ENCODE assay signal across 8 cellular contexts in the genomic region with DNA sequence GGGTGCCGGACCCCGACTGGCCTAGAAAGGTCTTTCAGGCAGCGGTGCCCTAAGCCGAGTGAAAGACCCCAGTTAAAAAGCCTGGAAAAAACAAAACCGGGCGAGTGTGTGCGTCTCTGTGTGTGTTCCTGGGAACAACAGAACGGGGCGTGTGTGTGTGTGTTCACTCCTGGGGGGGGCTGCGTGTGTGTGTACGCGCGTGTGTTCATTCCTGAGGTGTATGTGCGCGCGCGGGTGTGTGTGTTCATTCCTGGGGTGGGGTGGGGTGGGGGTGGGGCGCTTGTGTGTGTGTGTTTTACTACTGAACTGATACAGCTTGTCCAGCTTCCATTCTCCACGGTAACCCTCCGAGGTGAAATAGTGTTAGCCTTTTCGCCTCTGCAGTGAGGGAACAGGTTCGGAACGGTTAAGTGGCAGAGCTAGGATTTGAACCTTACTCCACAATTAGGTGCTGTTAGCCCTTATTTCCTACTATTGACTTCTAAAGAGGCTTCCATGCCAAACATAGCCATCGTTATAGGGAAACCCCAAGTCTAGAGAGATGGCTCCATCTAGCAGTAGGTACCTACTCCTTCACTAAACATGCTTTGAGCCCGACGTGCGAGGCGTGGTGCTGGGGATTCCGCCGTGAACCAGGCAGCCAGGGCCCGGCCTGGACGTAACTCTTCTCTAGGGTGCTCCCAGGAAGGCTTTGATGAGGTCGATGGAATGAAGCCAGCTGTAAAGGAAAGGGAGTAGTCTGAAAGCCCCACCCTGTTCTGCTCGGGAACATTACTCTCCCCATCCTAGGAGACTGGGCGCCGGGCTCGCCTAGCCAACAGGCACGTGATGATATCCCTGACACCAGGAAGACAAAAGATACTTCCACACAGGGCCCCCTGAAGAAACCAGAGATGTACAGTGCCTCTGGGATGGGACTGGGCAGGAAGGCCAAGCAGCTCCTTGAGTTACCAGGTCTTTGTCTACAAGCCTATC. TPM values are rescaled to one million over a fixed set of nuclear protein-coding genes. Genes with fewer than 3 reads are reported as not detected.
DNase-seq lines count a peak whose midpoint lies in the region; ATAC-seq and TF ChIP-seq lines count a peak whose summit lies in the region.

No MANE protein-coding gene starts in this region.

- H3K27ac ChIP-seq in RWPE1 = peak overlapping the region; percentile 99
- H3K27ac ChIP-seq in cingulate gyrus (ENCODE audit: low read depth, low read length) = peak overlapping the region; percentile 95
- peak overlapping the region; percentile 99 for H3K27ac ChIP-seq in left lung
- peak overlapping the region; percentile 98 to 100 (median 99) for H3K27ac ChIP-seq in stomach

- peak overlapping the region; percentile 88 for H3K4me3 ChIP-seq in Jurkat, Clone E6-1 (ENCODE audit: low read length)
- H3K4me3 ChIP-seq in left lung (peak overlapping the region; percentile 88 to 93), stomach (peak overlapping the region; percentile 74 to 96 (median 86))

- no peak for TF ChIP-seq EP300 in stomach (IDR thresholded peaks at IDR 0.05)

- intact Hi-C loops in left lung (cut with DNase I) = no loop called here
- intact Hi-C loops in stomach (cut with DNase I; ENCODE audit: low total_unique reads) = no loop called here

- H3K4me1 ChIP-seq in left lung (peaks cover 11 to 35% of the 10 kb centered on the region in 2 donors), stomach (peaks cover 19 to 45% (median 32%) of the 10 kb centered on the region in 4 donors)

- peak; percentile 36 for ATAC-seq in GM18868 (IDR thresholded peaks at IDR 0.05; ENCODE audit: unreplicated experiment)
- peak; percentile 62 for ATAC-seq in left lung

- WGBS in stomach, 5 donors = 9 to 17% (median 10%) methylated on average over 33 to 38 of the region's 38 CpGs

- TF ChIP-seq CTCF in RWPE1 (conservative IDR thresholded peaks at IDR 0.05; ENCODE audit: low read depth) (no peak), left lung (IDR thresholded peaks at IDR 0.05) (no peak), stomach (IDR thresholded peaks at IDR 0.05) (no peak)

- H3K27me3 ChIP-seq in left lung = no peaks in the 10 kb centered on the region
- no peaks in the 10 kb centered on the region for H3K27me3 ChIP-seq in stomach

- no peaks in the 10 kb centered on the region for H3K9me3 ChIP-seq in left lung
- no peaks in the 10 kb centered on the region for H3K9me3 ChIP-seq in stomach

- TF ChIP-seq POLR2A in stomach (IDR thresholded peaks at IDR 0.05) = no peak

- POLR2A ChIA-PET in RWPE1 (lab: Yijun Ruan, JAX; ENCODE audit: low non-redundant PET) = interaction anchor here (0.6 kb wide), 1 partner anchor 49 kb away, joined by 3 read pairs; the partner anchor contains the start of gene PPP2CA

- H3K36me3 ChIP-seq in left lung (peaks cover 0 to 14% of the 10 kb centered on the region in 2 donors), stomach (peaks cover 7 to 13% (median 12%) of the 10 kb centered on the region in 4 donors)

- DNase-seq in C1 segment of cervical spinal cord (lab: John Stamatoyannopoulos, UW) = peak in 8 of 14 donors; percentile 24 to 90 (median 79)
- DNase-seq in Jurkat, Clone E6-1 (ENCODE audit: low read depth, low spot score) = peak; percentile 69
- peak; percentile 89 for DNase-seq in RWPE1 (ENCODE audit: low spot score)
- DNase-seq in left lung = peak in 1 of 2 donors; percentile 39
- DNase-seq in stomach = peak; percentile 70
- no peak for DNase-seq in islet precursor cell

- CTCF ChIA-PET in RWPE1 (lab: Yijun Ruan, JAX) = interaction anchor here (0.5 to 2.2 kb wide), 8 partner anchors 10 to 1811 kb away, joined by 3 to 12 read pairs (median 4); no protein-coding TSS in a partner anchor

RNA-seq across cellular contexts. Expression of gene SKP1, which starts 0.7 kb away (rescaled TPM):
- polyA plus RNA-seq in Jurkat, Clone E6-1 (2012; ENCODE audit: insufficient read depth, insufficient read length) = 733 TPM
- total RNA-seq in left lung (100 to 1,000 TPM; 259 to 298 TPM), stomach (100 to 1,000 TPM in 3 of 5 donors, 10 to 100 TPM in 2; 18.1 to 163 (median 126) TPM)
- 100 to 1,000 TPM; 233 to 590 (median 480) TPM for polyA plus RNA-seq in stomach

RNA-seq across cellular contexts. Expression of gene PPP2CA, which starts 48.4 kb away (rescaled TPM):
- 263 TPM for polyA plus RNA-seq in Jurkat, Clone E6-1 (2012; ENCODE audit: insufficient read depth, insufficient read length)
- total RNA-seq in left lung (100 to 1,000 TPM; 109 to 121 TPM), stomach (100 to 1,000 TPM in 1 of 5 donors, 10 to 100 TPM in 4; 46.7 to 108 (median 76.5) TPM)
- polyA plus RNA-seq in stomach = 10 to 100 TPM; 29.4 to 50.1 (median 33.7) TPM
